ENCODE assay signal across 15 cellular contexts in the genomic region with DNA sequence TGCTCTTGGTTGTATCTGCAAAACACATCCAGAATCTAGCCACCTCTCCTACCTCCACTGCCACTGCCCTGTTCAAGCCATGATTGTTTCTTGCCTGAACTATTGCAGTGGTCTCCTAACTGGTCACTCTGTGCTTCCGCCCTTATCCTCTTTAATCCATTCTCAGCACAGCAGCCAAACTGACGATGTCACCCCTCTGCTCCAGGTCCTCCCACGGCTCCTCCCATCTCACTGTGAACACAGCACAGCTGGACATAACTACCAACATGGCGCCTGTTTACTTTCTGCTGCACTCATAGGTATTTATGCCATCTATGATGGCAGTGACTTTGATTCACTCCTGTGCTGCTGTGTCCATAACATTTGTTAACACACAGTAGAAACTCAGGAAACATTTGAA.
A peak's percentile ranks its signal among the peaks of the same experiment; 100 is the strongest.
DNase-seq lines count a peak whose midpoint lies in the region; TF ChIP-seq lines count a peak whose summit lies in the region.
"Had no signal": no experiment of that assay in that cellular context is flagged by ENCODE, and none has a peak within 500 bp of the region (broad histone marks: within the 10 kb centered on the region; RNA-seq: fewer than 3 reads in every experiment).

No MANE protein-coding gene starts in this region.

- H3K27me3 Mint-ChIP-seq in CD14-positive monocyte (ENCODE audit: low read depth in 3 of 3), result peaks cover 0 to 2% (median 0%) of the 10 kb centered on the region in 3 donors
- H3K27me3 Mint-ChIP-seq: activated CD4-positive, alpha-beta T cell treated with anti-CD3 and anti-CD28 coated beads, Interleukin-2, amount 10 ng/mL, durations not matched to agents 24 days and 14 days; activated naive CD8-positive, alpha-beta T cell treated with anti-CD3 and anti-CD28 coated beads, Interleukin-2, amount 10 ng/mL, durations not matched to agents 7 days and 5 days; CD4-positive, alpha-beta memory T cell had no signal

- intact Hi-C loops in CD14-positive monocyte (cut with micrococcal nuclease), result no loop called here

- H3K27me3 ChIP-seq in MG63, result no peaks in the 10 kb centered on the region
- H3K27me3 ChIP-seq: testis had no signal

- no peaks in the 10 kb centered on the region for H3K36me3 ChIP-seq in MG63

- no peak for TF ChIP-seq CTCF in CD14-positive monocyte (IDR thresholded peaks at IDR 0.05)

- H3K36me3 Mint-ChIP-seq in CD14-positive monocyte, result peaks cover 48 to 72% of the 10 kb centered on the region in 2 donors
- H3K36me3 Mint-ChIP-seq: activated naive CD8-positive, alpha-beta T cell treated with anti-CD3 and anti-CD28 coated beads, Interleukin-2, amount 10 ng/mL, durations not matched to agents 7 days and 5 days; natural killer cell had no signal

- no peak overlapping the region for H3K4me3 Mint-ChIP-seq in CD14-positive monocyte
- H3K4me3 Mint-ChIP-seq: activated CD4-positive, alpha-beta T cell treated with anti-CD3 and anti-CD28 coated beads, Interleukin-2, amount 10 ng/mL, durations not matched to agents 24 days and 14 days; activated naive CD8-positive, alpha-beta T cell treated with anti-CD3 and anti-CD28 coated beads, Interleukin-2, amount 10 ng/mL, durations not matched to agents 7 days and 5 days; CD4-positive, alpha-beta memory T cell; natural killer cell had no signal

- 0 out of 2 replicates have a peak, but pooled peaks cover 2% of the 10 kb centered on the region for H3K9me3 ChIP-seq in MG63
- H3K9me3 ChIP-seq: testis had no signal

- DNase-seq in DMS53 (lab: John Stamatoyannopoulos, UW), result peak; percentile 69
- DNase-seq in MG63, result peak; percentile 57
- DNase-seq in NCI-H748 (lab: John Stamatoyannopoulos, UW; ENCODE audit: unreplicated experiment), result peak; percentile 75
- DNase-seq in iPS-NIHi7 (ENCODE audit: extremely low spot score), result peak; percentile 35
- DNase-seq in DMS114 treated with DMSO at 0.1 percent for 48 hours (lab: John Stamatoyannopoulos, UW; ENCODE audit: unreplicated experiment), result no peak
- DNase-seq in dedifferentiated amniotic fluid mesenchymal stem cell (ENCODE audit: extremely low spot score), result no peak
- DNase-seq in CD14-positive monocyte (ENCODE audit: low spot score), result no peak
- DNase-seq: activated CD4-positive, alpha-beta T cell treated with anti-CD3 and anti-CD28 coated beads, Interleukin-2, amount 10 ng/mL, durations not matched to agents 24 days and 14 days; activated naive CD8-positive, alpha-beta T cell treated with anti-CD3 and anti-CD28 coated beads, Interleukin-2, amount 10 ng/mL, durations not matched to agents 7 days and 5 days; CD4-positive, alpha-beta memory T cell; effector memory CD4-positive, alpha-beta T cell; left cardiac atrium; natural killer cell; testis had no signal

- peak overlapping the region in 1 of 7 donors; percentile 12 for H3K27ac Mint-ChIP-seq in CD14-positive monocyte
- H3K27ac Mint-ChIP-seq: activated CD4-positive, alpha-beta T cell treated with anti-CD3 and anti-CD28 coated beads, Interleukin-2, amount 10 ng/mL, durations not matched to agents 24 days and 14 days; activated naive CD8-positive, alpha-beta T cell treated with anti-CD3 and anti-CD28 coated beads, Interleukin-2, amount 10 ng/mL, durations not matched to agents 7 days and 5 days; activated T-helper 2 cell treated with anti-CD3 and anti-CD28 coated beads, Interferon-gamma antibody, Interleukin-2, Interleukin-4, amounts not matched to agents 10 μg/mL and 5 μg/mL and 100 μg/mL, durations not matched to agents 14 hours and 24 hours and 36 hours; natural killer cell had no signal

- H3K4me1 Mint-ChIP-seq in CD14-positive monocyte, result no peaks in the 10 kb centered on the region
- H3K4me1 Mint-ChIP-seq: activated CD4-positive, alpha-beta T cell treated with anti-CD3 and anti-CD28 coated beads, Interleukin-2, amount 10 ng/mL, durations not matched to agents 24 days and 14 days; activated naive CD8-positive, alpha-beta T cell treated with anti-CD3 and anti-CD28 coated beads, Interleukin-2, amount 10 ng/mL, durations not matched to agents 7 days and 5 days; CD4-positive, alpha-beta memory T cell; natural killer cell had no signal

- H3K9me3 Mint-ChIP-seq in CD14-positive monocyte, result peaks cover 0 to 2% (median 0%) of the 10 kb centered on the region in 7 donors
- H3K9me3 Mint-ChIP-seq: activated CD4-positive, alpha-beta T cell treated with anti-CD3 and anti-CD28 coated beads, Interleukin-2, amount 10 ng/mL, durations not matched to agents 24 days and 14 days; activated T-helper 2 cell treated with anti-CD3 and anti-CD28 coated beads, Interferon-gamma antibody, Interleukin-2, Interleukin-4, amounts not matched to agents 10 μg/mL and 5 μg/mL and 100 μg/mL, durations not matched to agents 14 hours and 24 hours and 36 hours; CD4-positive, alpha-beta memory T cell; natural killer cell had no signal

- no peak overlapping the region for H3K4me3 ChIP-seq in MG63
- H3K4me3 ChIP-seq: testis had no signal

Comparison
In these comparisons a context has a peak if more than half of its experiments do, and no peak if none do; other contexts are left out.
1. DNase-seq: peak in DMS53 (single experiment), MG63 (single experiment), NCI-H748 (single experiment) and iPS-NIHi7 (single experiment); none in DMS114 treated with DMSO at 0.1 percent for 48 hours (single experiment), dedifferentiated amniotic fluid mesenchymal stem cell (single experiment) and CD14-positive monocyte (single experiment).